ENCODE assay signal across 19 cellular contexts in genomic region chr7:158406817-158407216, GRCh38.
A peak's percentile ranks its signal among the peaks of the same experiment; 100 is the strongest.
DNase-seq lines count a peak whose midpoint lies in the region; ATAC-seq and TF ChIP-seq lines count a peak whose summit lies in the region.
"Had no signal": no experiment of that assay in that cellular context is flagged by ENCODE, and none has a peak within 500 bp of the region (broad histone marks: within the 10 kb centered on the region; RNA-seq: fewer than 3 reads in every experiment).

No MANE protein-coding gene starts in this region.

- WGBS in right cardiac atrium, result 59% methylated on average over 11 of the region's 11 CpGs
- 90 to 93% methylated on average over 3 to 9 of the region's 11 CpGs for WGBS in endodermal cell (ENCODE audit: insufficient coverage in 1 of 2, insufficient read length in 1 of 2), 2 experiments
- WGBS in neuronal stem cell (ENCODE audit: extremely low coverage in 2 of 2, insufficient read length in 2 of 2, insufficient replicate concordance in 1 of 2), 2 donors, result no CpG with 5 or more reads among the region's 11 CpGs

- H3K9me3 ChIP-seq in right cardiac atrium (ENCODE audit: control insufficient read depth, low read length) (no peaks in the 10 kb centered on the region), endodermal cell (ENCODE audit: control insufficient read depth, low read length) (peaks cover 72% of the 10 kb centered on the region), neuronal stem cell (replicated peaks in 1 of 2; ENCODE audit: control insufficient read depth in 2 of 2, insufficient read depth in 1 of 2, low read depth in 1 of 2, low read length in 2 of 2) (no peaks in the 10 kb centered on the region)
- H3K9me3 ChIP-seq: A549 had no signal

- H3K14ac ChIP-seq in neuronal stem cell (ENCODE audit: low read length), result no peak overlapping the region

- H4K8ac ChIP-seq in neuronal stem cell (ENCODE audit: low read depth, low read length), result no peak overlapping the region

- no peak overlapping the region for H2BK12ac ChIP-seq in neuronal stem cell (ENCODE audit: low read length)

- H2BK5ac ChIP-seq in neuronal stem cell (ENCODE audit: low read length), result no peak overlapping the region

- H3K27me3 ChIP-seq in right cardiac atrium (ENCODE audit: control insufficient read depth, insufficient read depth) (no peaks in the 10 kb centered on the region), endodermal cell (ENCODE audit: control insufficient read depth, insufficient read depth, low read length, poor library complexity, severe bottlenecking) (no peaks in the 10 kb centered on the region), neuronal stem cell (ENCODE audit: control insufficient read depth in 3 of 3, insufficient read depth in 3 of 3, low read depth in 1 of 3, low read length in 3 of 3) (peaks cover 0 to 2% (median 0%) of the 10 kb centered on the region in 3 experiments)

- H3K79me1 ChIP-seq in neuronal stem cell (ENCODE audit: low read depth, low read length), result no peaks in the 10 kb centered on the region

- peak overlapping the region; percentile 36 for H3K27ac Mint-ChIP-seq in endodermal cell
- H3K27ac Mint-ChIP-seq in immature natural killer cell, result no peak overlapping the region
- H3K27ac Mint-ChIP-seq: CD4-positive, alpha-beta T cell had no signal

- H2BK120ac ChIP-seq in neuronal stem cell (ENCODE audit: low read depth, low read length), result no peak overlapping the region

- H3K9me3 Mint-ChIP-seq in endodermal cell (no peaks in the 10 kb centered on the region), immature natural killer cell (peaks cover 0 to 2% (median 0%) of the 10 kb centered on the region in 6 donors)
- H3K9me3 Mint-ChIP-seq: CD4-positive, alpha-beta T cell had no signal

- H3K4me3 Mint-ChIP-seq in endodermal cell, result no peak overlapping the region
- no peak overlapping the region for H3K4me3 Mint-ChIP-seq in immature natural killer cell
- H3K4me3 Mint-ChIP-seq: CD4-positive, alpha-beta T cell had no signal

- H2AFZ ChIP-seq in neuronal stem cell (ENCODE audit: low read length), result no peak overlapping the region
- H2AFZ ChIP-seq: GM23248 had no signal

- H2AK5ac ChIP-seq in neuronal stem cell (ENCODE audit: low read depth, low read length), result no peak overlapping the region

- no peak overlapping the region for H3K27ac ChIP-seq in right cardiac atrium (ENCODE audit: low read length)
- H3K27ac ChIP-seq in endodermal cell (ENCODE audit: low read depth, low read length), result no peak overlapping the region
- no peak overlapping the region for H3K27ac ChIP-seq in neuronal stem cell (replicated peaks; ENCODE audit: low read length)
- H3K27ac ChIP-seq: A549, GM23248 had no signal

- no peaks in the 10 kb centered on the region for H3K4me1 ChIP-seq in right cardiac atrium (ENCODE audit: control insufficient read depth, insufficient read depth, low read length)
- H3K4me1 ChIP-seq in endodermal cell (ENCODE audit: control insufficient read depth, insufficient read depth, low read length), result no peaks in the 10 kb centered on the region
- peaks cover 0 to 3% of the 10 kb centered on the region in 2 donors for H3K4me1 ChIP-seq in neuronal stem cell (ENCODE audit: control insufficient read depth in 2 of 2, insufficient read depth in 1 of 2, low read depth in 1 of 2, low read length in 2 of 2)
- H3K4me1 ChIP-seq: A549 had no signal

- ATAC-seq in right cardiac atrium, result peak; percentile 59 to 76
- ATAC-seq: A549, GM12878, K562 had no signal

- no peak for TF ChIP-seq CTCF in endodermal cell (conservative IDR thresholded peaks at IDR 0.05)

- no peak overlapping the region for H3K9ac ChIP-seq in endodermal cell (ENCODE audit: extremely low read depth, low read length, poor library complexity, severe bottlenecking)
- no peak overlapping the region for H3K9ac ChIP-seq in neuronal stem cell (ENCODE audit: low read depth, low read length, poor library complexity)
- H3K9ac ChIP-seq: GM23248 had no signal

- no peaks in the 10 kb centered on the region for H3K27me3 Mint-ChIP-seq in endodermal cell (ENCODE audit: insufficient read depth)
- H3K27me3 Mint-ChIP-seq in immature natural killer cell (ENCODE audit: low read depth in 3 of 3), result peaks cover 0 to 2% (median 0%) of the 10 kb centered on the region in 3 donors

- H3K18ac ChIP-seq in neuronal stem cell (ENCODE audit: low read length), result peak overlapping the region; percentile 20

- no peak overlapping the region for H3K4me2 ChIP-seq in neuronal stem cell (ENCODE audit: insufficient read depth, low read length, poor library complexity, severe bottlenecking)
- H3K4me2 ChIP-seq: A549 had no signal

- no peak overlapping the region for H2BK15ac ChIP-seq in neuronal stem cell (ENCODE audit: low read length)

- H3K23ac ChIP-seq in neuronal stem cell (ENCODE audit: low read depth, low read length, poor library complexity), result no peak overlapping the region

- in situ Hi-C loops in G401 (cut with HindIII; ENCODE audit: low sequenced_read_pairs), result no loop called here

- H4K91ac ChIP-seq in neuronal stem cell (ENCODE audit: low read depth, low read length, poor library complexity), result no peak overlapping the region

- intact Hi-C loops in right cardiac atrium (cut with DNase I) (no loop called here), cardiac septum (cut with DNase I) (no loop called here)

- peaks cover 2% of the 10 kb centered on the region for H3K4me1 Mint-ChIP-seq in endodermal cell
- H3K4me1 Mint-ChIP-seq in immature natural killer cell, result no peaks in the 10 kb centered on the region

- no peak overlapping the region for H3K4ac ChIP-seq in neuronal stem cell (ENCODE audit: low read length)

- no peak overlapping the region for H3K4me3 ChIP-seq in right cardiac atrium (ENCODE audit: low read length)
- no peak overlapping the region for H3K4me3 ChIP-seq in endodermal cell (ENCODE audit: low read length)
- no peak overlapping the region for H3K4me3 ChIP-seq in neuronal stem cell (ENCODE audit: low read length in 2 of 2)
- H3K4me3 ChIP-seq: A549, GM12878, GM23248, K562 had no signal

- H3K36me3 ChIP-seq in endodermal cell (ENCODE audit: control insufficient read depth, insufficient read depth, low read length) (no peaks in the 10 kb centered on the region), neuronal stem cell (replicated peaks in 1 of 2; ENCODE audit: control insufficient read depth in 2 of 2, insufficient read depth in 2 of 2, low read length in 2 of 2) (no peaks in the 10 kb centered on the region)

- H3K36me3 Mint-ChIP-seq in endodermal cell (ENCODE audit: low read depth) (no peaks in the 10 kb centered on the region), immature natural killer cell (no peaks in the 10 kb centered on the region)

- DNase-seq in right cardiac atrium (peak in 1 of 3 donors; percentile 69), cardiac septum (ENCODE audit: low spot score) (no peak), endodermal cell (no peak), neuronal stem cell (ENCODE audit: low spot score) (no peak), immature natural killer cell (no peak), NCI-H2227 treated with DMSO at 0.1 percent for 48 hours (lab: John Stamatoyannopoulos, UW) (no peak), G401 (ENCODE audit: low spot score) (no peak), inferior parietal cortex (ENCODE audit: extremely low spot score) (no peak)
- DNase-seq: CD4-positive, alpha-beta T cell; DMS153; GM23248; NCI-H1092 treated with DMSO at 0.1 percent for 48 hours; NCI-H146; NCI-H510A; NCI-H774; SIG-M5 had no signal
